Comparison of ENCODE assay signal across 1 cellular context in the genomic region with DNA sequence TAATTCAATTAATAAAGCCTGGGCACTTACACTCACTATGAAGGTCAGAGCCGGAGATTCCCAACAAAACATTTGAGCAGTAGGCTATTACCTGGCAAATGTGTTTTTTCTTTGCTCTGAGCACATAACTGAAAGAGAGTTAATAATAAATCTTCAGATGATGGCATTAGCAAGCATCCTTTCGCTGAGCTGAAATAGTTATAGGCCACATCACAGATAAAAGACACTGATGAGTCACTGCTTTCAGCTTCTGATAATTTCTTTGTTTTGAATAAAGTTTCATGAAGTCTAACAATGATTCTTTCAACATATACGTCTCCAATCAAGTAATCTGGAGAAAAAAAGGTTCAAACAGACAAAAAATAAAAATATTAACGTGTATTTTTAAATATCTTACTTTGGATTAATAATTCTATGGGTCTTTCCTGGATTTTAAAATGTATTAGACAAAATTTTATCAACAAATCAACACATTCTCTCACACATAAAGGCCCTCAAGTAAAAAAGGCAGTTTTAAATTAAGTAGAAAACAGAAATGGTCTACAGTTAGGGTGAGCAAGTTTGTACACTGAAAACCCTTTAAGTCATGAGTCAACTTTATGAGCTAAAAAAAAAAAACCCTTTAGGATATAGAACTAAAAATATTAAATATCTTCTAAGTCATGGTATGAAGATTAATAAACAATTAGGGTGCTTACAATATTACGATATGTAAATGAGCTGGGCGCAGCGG.
TF ChIP-seq lines count a peak whose summit lies in the region.

No MANE protein-coding gene starts in this region.

TF ChIP-seq in HepG2, 621 proteins besides CTCF, POLR2A, EP300 and RAD21:
- TF ChIP-seq, protein P1, sequence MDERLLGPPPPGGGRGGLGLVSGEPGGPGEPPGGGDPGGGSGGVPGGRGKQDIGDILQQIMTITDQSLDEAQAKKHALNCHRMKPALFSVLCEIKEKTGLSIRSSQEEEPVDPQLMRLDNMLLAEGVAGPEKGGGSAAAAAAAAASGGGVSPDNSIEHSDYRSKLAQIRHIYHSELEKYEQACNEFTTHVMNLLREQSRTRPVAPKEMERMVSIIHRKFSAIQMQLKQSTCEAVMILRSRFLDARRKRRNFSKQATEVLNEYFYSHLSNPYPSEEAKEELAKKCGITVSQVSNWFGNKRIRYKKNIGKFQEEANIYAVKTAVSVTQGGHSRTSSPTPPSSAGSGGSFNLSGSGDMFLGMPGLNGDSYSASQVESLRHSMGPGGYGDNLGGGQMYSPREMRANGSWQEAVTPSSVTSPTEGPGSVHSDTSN (CRISPR knock-in tag; IDR thresholded peaks at IDR 0.05) = no peak
- TF ChIP-seq SNAPC2 (CRISPR knock-in tag; IDR thresholded peaks at IDR 0.05) (no peak), ZNF543 (CRISPR knock-in tag; IDR thresholded peaks at IDR 0.05) (no peak), DPF2 (CRISPR knock-in tag; IDR thresholded peaks at IDR 0.05; ENCODE audit: borderline replicate concordance, low read depth) (no peak), ZNF660 (CRISPR knock-in tag; IDR thresholded peaks at IDR 0.05; ENCODE audit: borderline replicate concordance, low read depth) (no peak)
